In the genomic region with DNA sequence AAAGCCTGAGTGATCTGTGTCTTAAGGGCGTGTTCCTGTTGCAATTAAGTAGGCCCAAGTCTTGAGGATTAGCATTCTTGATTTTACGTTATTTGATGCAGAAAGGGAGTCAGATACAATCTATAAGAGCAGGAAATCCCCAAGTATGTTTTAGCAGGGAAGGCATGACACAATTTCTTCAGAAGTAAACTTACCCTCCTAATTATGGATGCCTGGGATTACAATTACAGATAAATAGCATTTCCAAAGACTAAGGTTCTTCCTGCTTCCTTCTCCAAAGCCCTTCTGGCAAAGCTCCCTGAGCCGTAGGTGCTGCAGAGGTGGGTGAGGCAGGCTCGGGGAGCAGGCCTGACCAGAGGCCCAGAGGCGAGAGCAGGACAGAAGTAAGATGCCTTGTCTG, we compare ENCODE assay signal across 18 cellular contexts. TPM values are rescaled to one million over a fixed set of nuclear protein-coding genes. Genes with fewer than 3 reads are reported as not detected.
DNase-seq lines count a peak whose midpoint lies in the region; ATAC-seq, FAIRE-seq and TF ChIP-seq lines count a peak whose summit lies in the region.
"Had no signal": no experiment of that assay in that cellular context is flagged by ENCODE, and none has a peak within 500 bp of the region (broad histone marks: within the 10 kb centered on the region; RNA-seq: fewer than 3 reads in every experiment).

No MANE protein-coding gene starts in this region.

- in situ Hi-C loops in HepG2 (cut with HindIII; ENCODE audit: extremely low pct_ligation_motif_present, low pct_unique_long_range_greater_than_20kb), result no loop called here
- in situ Hi-C loops in gastrocnemius medialis (cut with MboI; ENCODE audit: low sequenced_read_pairs in 4 of 4), result no loop called here

- H3K9me3 ChIP-seq in HepG2 (ENCODE audit: low read length), result no peaks in the 10 kb centered on the region
- H3K9me3 ChIP-seq in right lobe of liver, result no peaks in the 10 kb centered on the region
- H3K9me3 ChIP-seq in left lung, result no peaks in the 10 kb centered on the region
- H3K9me3 ChIP-seq in gastrocnemius medialis, result no peaks in the 10 kb centered on the region

- H3K27ac Mint-ChIP-seq in nephron progenitor cell, result peak overlapping the region; percentile 45

- DNase-seq in HepG2 (ENCODE audit: low spot score) (no peak), right lobe of liver (no peak), amniotic epithelial cell (ENCODE audit: low read depth) (peak; percentile 5), nephron progenitor cell (no peak), left lung (no peak), gastrocnemius medialis (no peak)
- DNase-seq: Caco-2; CD8-positive, alpha-beta memory T cell; DND-41; GF-D8; IMR-90 had no signal

- FAIRE-seq in HepG2 (lab: Jason Lieb, UNC), result no peak
- FAIRE-seq: GM19239, H54 had no signal

- 48% methylated on average over 3 of the region's 5 CpGs for WGBS in HepG2 (ENCODE audit: low lambda C conversion rate)
- WGBS in right lobe of liver (ENCODE audit: insufficient coverage, low coverage, low lambda C conversion rate, missing lambda C conversion rate), result 88% methylated on average over 5 of the region's 5 CpGs

- H3K4me1 Mint-ChIP-seq in nephron progenitor cell, result peaks cover 64% of the 10 kb centered on the region

- POLR2A ChIA-PET in HepG2 (lab: Yijun Ruan, JAX), result no interaction called here

- H3K4me3 ChIP-seq in HepG2 (replicated peaks in 1 of 3; ENCODE audit: insufficient read depth in 1 of 3, low read depth in 2 of 3, low read length in 3 of 3) (no peak overlapping the region), right lobe of liver (no peak overlapping the region), left lung (no peak overlapping the region), gastrocnemius medialis (no peak overlapping the region)
- H3K4me3 ChIP-seq: BLaER1 had no signal

- intact Hi-C loops in HepG2 (cut with micrococcal nuclease; ENCODE audit: unreplicated experiment) (no loop called here), right lobe of liver (cut with DNase I) (no loop called here), left lung (cut with DNase I) (no loop called here), gastrocnemius medialis (cut with DNase I; ENCODE audit: low total_unique reads) (no loop called here)

- peaks cover 14% of the 10 kb centered on the region; the same call in 1 of the 2 replicates for H3K4me1 ChIP-seq in HepG2 (ENCODE audit: insufficient read depth, low read length)
- H3K4me1 ChIP-seq in right lobe of liver, result no peaks in the 10 kb centered on the region
- H3K4me1 ChIP-seq in left lung, result no peaks in the 10 kb centered on the region
- no peaks in the 10 kb centered on the region for H3K4me1 ChIP-seq in gastrocnemius medialis
- H3K4me1 ChIP-seq: BLaER1 had no signal

- TF ChIP-seq CTCF in HepG2 (CRISPR knock-in tag; IDR thresholded peaks at IDR 0.05) (no peak), right lobe of liver (IDR thresholded peaks at IDR 0.05) (no peak), nephron progenitor cell (IDR thresholded peaks at IDR 0.05) (no peak), left lung (IDR thresholded peaks at IDR 0.05) (no peak), gastrocnemius medialis (IDR thresholded peaks at IDR 0.05 in 4 of 5, conservative IDR thresholded peaks at IDR 0.05 in 1 of 5) (no peak)

- no TSS peak for BruUV-seq in HepG2 (replicated peaks; lab: Mats Ljungman, UMichigan)

- H3K27me3 Mint-ChIP-seq in nephron progenitor cell (ENCODE audit: low read depth, poor library complexity), result peaks cover 4% of the 10 kb centered on the region
- H3K27me3 Mint-ChIP-seq: CD8-positive, alpha-beta memory T cell had no signal

- H3K36me3 ChIP-seq in HepG2 (replicated peaks in 1 of 2; ENCODE audit: control insufficient read depth in 1 of 2, insufficient read depth in 2 of 2, low read length in 2 of 2) (no peaks in the 10 kb centered on the region), right lobe of liver (no peaks in the 10 kb centered on the region), left lung (no peaks in the 10 kb centered on the region), gastrocnemius medialis (no peaks in the 10 kb centered on the region)
- H3K36me3 ChIP-seq: BLaER1 had no signal

- H4K20me1 ChIP-seq in HepG2 (ENCODE audit: insufficient read depth, low read length), result no peaks in the 10 kb centered on the region
- H4K20me1 ChIP-seq: BLaER1 had no signal

- peak; percentile 35; the same call in 2 of the 3 replicates for ATAC-seq in HepG2
- ATAC-seq in right lobe of liver, result no peak
- ATAC-seq in left lung, result no peak
- no peak for ATAC-seq in GM19395 (IDR thresholded peaks at IDR 0.05; ENCODE audit: unreplicated experiment)
- ATAC-seq in gastrocnemius medialis, result no peak

- no peaks in the 10 kb centered on the region for H3K79me2 ChIP-seq in HepG2 (ENCODE audit: insufficient read depth, low read length)

- H3K9me3 Mint-ChIP-seq in nephron progenitor cell, result peaks cover 8% of the 10 kb centered on the region
- H3K9me3 Mint-ChIP-seq: CD8-positive, alpha-beta memory T cell had no signal

- H2AFZ ChIP-seq in HepG2 (ENCODE audit: low read length), result no peak overlapping the region

- TF ChIP-seq RAD21 in HepG2 (CRISPR knock-in tag; IDR thresholded peaks at IDR 0.05), result no peak

- H3K4me3 Mint-ChIP-seq in nephron progenitor cell, result no peak overlapping the region
- H3K4me3 Mint-ChIP-seq: CD8-positive, alpha-beta memory T cell had no signal

- no peak overlapping the region for H3K9ac ChIP-seq in HepG2 (ENCODE audit: insufficient read depth, low read depth, low read length)
- H3K9ac ChIP-seq: BLaER1 had no signal

- TF ChIP-seq POLR2A in HepG2 (IDR thresholded peaks at IDR 0.05; ENCODE audit: insufficient read depth in 1 of 2, low read depth in 2 of 2, low read length in 2 of 2), result no peak
- no peak for TF ChIP-seq POLR2A in right lobe of liver (IDR thresholded peaks at IDR 0.05)
- no peak for TF ChIP-seq POLR2A in gastrocnemius medialis (IDR thresholded peaks at IDR 0.05)

- no peak overlapping the region for H3K27ac ChIP-seq in HepG2 (ENCODE audit: extremely low read length, insufficient read depth, low read length)
- H3K27ac ChIP-seq in right lobe of liver, result no peak overlapping the region
- H3K27ac ChIP-seq in left lung, result no peak overlapping the region
- H3K27ac ChIP-seq in gastrocnemius medialis, result no peak overlapping the region
- H3K27ac ChIP-seq: 22Rv1, BLaER1, HL-60 had no signal

- no peak overlapping the region for H3K4me2 ChIP-seq in HepG2 (ENCODE audit: low read depth, low read length)
- H3K4me2 ChIP-seq: BLaER1 had no signal

- TF ChIP-seq EP300 in HepG2 (IDR thresholded peaks at IDR 0.05; ENCODE audit: low read depth in 2 of 2, low read length in 2 of 2) (no peak), HepG2 (CRISPR knock-in tag; IDR thresholded peaks at IDR 0.05; ENCODE audit: borderline replicate concordance) (no peak)

- H3K27me3 ChIP-seq in HepG2 (ENCODE audit: control insufficient read depth in 1 of 2, insufficient read depth in 2 of 2, low read length in 2 of 2), result peaks cover 0 to 3% of the 10 kb centered on the region in 2 experiments; a peak in 1 of 5 replicates
- H3K27me3 ChIP-seq in right lobe of liver, result no peaks in the 10 kb centered on the region
- no peaks in the 10 kb centered on the region for H3K27me3 ChIP-seq in left lung
- H3K27me3 ChIP-seq in gastrocnemius medialis, result no peaks in the 10 kb centered on the region
- H3K27me3 ChIP-seq: BLaER1 had no signal

- peaks cover 5% of the 10 kb centered on the region for H3K36me3 Mint-ChIP-seq in nephron progenitor cell (ENCODE audit: low read depth)
- H3K36me3 Mint-ChIP-seq: CD8-positive, alpha-beta memory T cell had no signal

- CTCF ChIA-PET in HepG2 (lab: Yijun Ruan, JAX; ENCODE audit: low intra/inter-chr PET ratio, low total read pairs), result no interaction called here

RNA-seq across cellular contexts. Expression of gene ST6GAL1, which starts 34.9 kb away (rescaled TPM):
- total RNA-seq in HepG2 (2016; rRNA removed; fragmentation: Illumina TruSeq; extraction: Trizol) (62.1 and 79.9 TPM in 2 replicates), right lobe of liver (100 to 1,000 TPM; 389 to 574 (median 483) TPM), left lung (100 to 1,000 TPM in 1 of 2 donors, 10 to 100 TPM in 1; 49.9 to 132 TPM), gastrocnemius medialis (10 to 100 TPM; 11.1 to 29.8 (median 18.6) TPM)
- total RNA-seq in HepG2 (2016; cell fraction: cytosol; rRNA removed; fragmentation: Illumina TruSeq; extraction: Trizol; ENCODE audit: low read depth), result 8.1 and 8.2 TPM in 2 replicates
- 62.1 and 78.3 TPM in 2 replicates for total RNA-seq in HepG2 (2016; cell fraction: insoluble cytoplasmic fraction; rRNA removed; fragmentation: Illumina TruSeq; extraction: Trizol)
- total RNA-seq in HepG2 (2016; cell fraction: membrane; rRNA removed; fragmentation: Illumina TruSeq; extraction: Trizol), result 30.2 and 33.0 TPM in 2 replicates
- 91.6 and 101 TPM in 2 replicates for total RNA-seq in HepG2 (2016; cell fraction: nucleus; rRNA removed; fragmentation: Illumina TruSeq; extraction: Trizol)
- 163 and 164 TPM in 2 replicates for polyA plus RNA-seq in HepG2 (2011; rRNA removed)
- 115 and 161 TPM in 2 replicates for polyA plus RNA-seq in HepG2 (2011; cell fraction: cytosol; rRNA removed)
- 50.3 and 65.6 TPM in 2 replicates for polyA plus RNA-seq in HepG2 (2011; cell fraction: nucleus; rRNA removed)
- 189 and 200 TPM in 2 replicates for polyA plus RNA-seq in HepG2 (2012)
- polyA plus RNA-seq in HepG2 (2016; cell fraction: cytosol; fragmentation: Illumina TruSeq; extraction: Trizol; ENCODE audit: low read depth), result 5.0 and 5.1 TPM in 2 replicates
- 49.0 and 50.2 TPM in 2 replicates for polyA plus RNA-seq in HepG2 (2016; cell fraction: insoluble cytoplasmic fraction; fragmentation: Illumina TruSeq; extraction: Trizol; ENCODE audit: low read depth)
- polyA plus RNA-seq in HepG2 (2016; cell fraction: membrane; fragmentation: Illumina TruSeq; extraction: Trizol; ENCODE audit: low read depth), result 18.2 and 19.6 TPM in 2 replicates
- 91.4 and 96.5 TPM in 2 replicates for polyA plus RNA-seq in HepG2 (2016; cell fraction: nucleus; fragmentation: Illumina TruSeq; extraction: Trizol; ENCODE audit: insufficient read depth, low read depth)
- polyA minus RNA-seq in HepG2 (2011; rRNA and poly(A)+ RNA removed; ENCODE audit: low replicate concordance), result 3.2 and 268 TPM in 2 replicates
- 106 and 146 TPM in 2 replicates for polyA minus RNA-seq in HepG2 (2011; cell fraction: cytosol; rRNA and poly(A)+ RNA removed)
- polyA minus RNA-seq in HepG2 (2011; cell fraction: nucleus; rRNA and poly(A)+ RNA removed), result 119 and 177 TPM in 2 replicates

RNA-seq across cellular contexts. Expression of gene ADIPOQ, which starts 52.9 kb away (rescaled TPM):
- not detected in 2 replicates for total RNA-seq in HepG2 (2016; rRNA removed; fragmentation: Illumina TruSeq; extraction: Trizol)
- total RNA-seq in HepG2 (2016; cell fraction: cytosol; rRNA removed; fragmentation: Illumina TruSeq; extraction: Trizol; ENCODE audit: low read depth), result not detected in 2 replicates
- not detected in 2 replicates for total RNA-seq in HepG2 (2016; cell fraction: insoluble cytoplasmic fraction; rRNA removed; fragmentation: Illumina TruSeq; extraction: Trizol)
- total RNA-seq in HepG2 (2016; cell fraction: membrane; rRNA removed; fragmentation: Illumina TruSeq; extraction: Trizol), result not detected in 2 replicates
- total RNA-seq in HepG2 (2016; cell fraction: nucleus; rRNA removed; fragmentation: Illumina TruSeq; extraction: Trizol), result not detected in 2 replicates
- polyA plus RNA-seq in HepG2 (2011; rRNA removed), result not detected in 2 replicates
- not detected in 2 replicates for polyA plus RNA-seq in HepG2 (2011; cell fraction: cytosol; rRNA removed)
- polyA plus RNA-seq in HepG2 (2011; cell fraction: nucleus; rRNA removed), result not detected in 2 replicates
- not detected in 2 replicates for polyA plus RNA-seq in HepG2 (2012)
- not detected in 2 replicates for polyA plus RNA-seq in HepG2 (2016; cell fraction: cytosol; fragmentation: Illumina TruSeq; extraction: Trizol; ENCODE audit: low read depth)
- not detected in 2 replicates for polyA plus RNA-seq in HepG2 (2016; cell fraction: insoluble cytoplasmic fraction; fragmentation: Illumina TruSeq; extraction: Trizol; ENCODE audit: low read depth)
- polyA plus RNA-seq in HepG2 (2016; cell fraction: membrane; fragmentation: Illumina TruSeq; extraction: Trizol; ENCODE audit: low read depth), result not detected in 2 replicates
- polyA plus RNA-seq in HepG2 (2016; cell fraction: nucleus; fragmentation: Illumina TruSeq; extraction: Trizol; ENCODE audit: insufficient read depth, low read depth), result not detected in 2 replicates
- polyA minus RNA-seq in HepG2 (2011; rRNA and poly(A)+ RNA removed; ENCODE audit: low replicate concordance), result not detected in 2 replicates
- polyA minus RNA-seq in HepG2 (2011; cell fraction: cytosol; rRNA and poly(A)+ RNA removed), result not detected in 2 replicates
- polyA minus RNA-seq in HepG2 (2011; cell fraction: nucleus; rRNA and poly(A)+ RNA removed), result not detected in 2 replicates
- not detected for total RNA-seq in right lobe of liver
- total RNA-seq in left lung, result not detected
- total RNA-seq in gastrocnemius medialis, result 1 to 10 TPM in 2 of 4 donors, under 1 TPM in 2; 0.33 to 4.1 (median 1.8) TPM
- total RNA-seq: A673; Caco-2; CD8-positive, alpha-beta memory T cell; IMR-90 had no signal
- polyA plus RNA-seq: CD8-positive, alpha-beta memory T cell; IMR-90 had no signal
